1 cellular context compared by ENCODE assay signal in the genomic region with DNA sequence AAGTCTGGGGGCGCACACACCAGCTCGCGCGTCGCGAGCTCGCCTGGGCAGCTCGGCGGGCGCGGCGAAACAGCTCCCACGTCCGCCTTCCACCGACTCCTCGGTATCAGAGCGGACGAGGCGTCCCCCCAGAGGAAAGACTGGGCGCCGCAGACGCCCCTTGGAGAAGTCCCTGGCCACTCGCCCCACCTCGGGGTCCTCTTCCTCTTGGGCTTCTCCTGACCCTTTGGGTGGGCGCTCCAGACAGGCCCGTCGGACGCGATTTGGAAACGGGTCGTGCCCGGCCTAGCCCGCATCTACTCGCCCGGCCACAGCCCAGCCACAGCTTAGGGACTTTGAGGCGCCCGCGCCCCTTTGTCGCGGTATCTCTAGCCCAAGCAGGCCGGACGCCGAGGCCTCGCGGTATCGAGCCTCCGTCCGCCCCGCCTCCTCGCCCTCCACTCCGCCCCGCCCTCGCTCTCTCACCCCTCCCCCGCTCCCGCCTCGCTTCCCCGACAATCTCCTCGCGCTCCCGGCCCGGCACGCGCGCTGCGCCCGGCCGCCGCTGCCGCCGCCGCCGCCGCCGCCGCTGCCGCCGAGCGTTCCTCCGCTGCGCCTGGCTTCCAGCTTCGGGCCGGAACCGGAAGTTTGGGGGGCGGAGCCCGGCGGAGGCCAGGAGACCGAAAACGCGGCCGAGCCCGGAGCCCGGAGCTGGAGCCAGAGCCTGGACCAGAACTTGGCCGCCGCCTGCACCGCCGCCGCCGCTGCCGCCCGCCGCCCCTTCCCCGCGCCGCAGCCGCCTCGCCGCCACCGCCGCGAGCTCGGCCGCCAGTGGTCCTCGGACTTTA.
TF ChIP-seq lines count a peak whose summit lies in the region.

No MANE protein-coding gene starts in this region.

TF ChIP-seq in HEK293, 187 proteins besides CTCF, POLR2A, EP300 and RAD21 (continued from another document):
- TF ChIP-seq, protein P1, sequence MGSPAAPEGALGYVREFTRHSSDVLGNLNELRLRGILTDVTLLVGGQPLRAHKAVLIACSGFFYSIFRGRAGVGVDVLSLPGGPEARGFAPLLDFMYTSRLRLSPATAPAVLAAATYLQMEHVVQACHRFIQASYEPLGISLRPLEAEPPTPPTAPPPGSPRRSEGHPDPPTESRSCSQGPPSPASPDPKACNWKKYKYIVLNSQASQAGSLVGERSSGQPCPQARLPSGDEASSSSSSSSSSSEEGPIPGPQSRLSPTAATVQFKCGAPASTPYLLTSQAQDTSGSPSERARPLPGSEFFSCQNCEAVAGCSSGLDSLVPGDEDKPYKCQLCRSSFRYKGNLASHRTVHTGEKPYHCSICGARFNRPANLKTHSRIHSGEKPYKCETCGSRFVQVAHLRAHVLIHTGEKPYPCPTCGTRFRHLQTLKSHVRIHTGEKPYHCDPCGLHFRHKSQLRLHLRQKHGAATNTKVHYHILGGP (tag by site-specific recombination; IDR thresholded peaks at IDR 0.05), result no peak
- TF ChIP-seq ZNF677 (tag by site-specific recombination; IDR thresholded peaks at IDR 0.05), result 0 out of 2 replicates have a peak, but pooled peaks have one; percentile 26
- peak; percentile 47 for TF ChIP-seq SP3 (tag by site-specific recombination; IDR thresholded peaks at IDR 0.05)
- no peak for TF ChIP-seq SETDB1 (IDR thresholded peaks at IDR 0.05; ENCODE audit: insufficient read length, low read length)
- TF ChIP-seq KLF16 (tag by site-specific recombination; IDR thresholded peaks at IDR 0.05), result no peak
- peak; percentile 13; the same call in 1 of the 2 replicates for TF ChIP-seq ZSCAN30 (tag by site-specific recombination; IDR thresholded peaks at IDR 0.05)
- TF ChIP-seq ZNF221 (tag by site-specific recombination; IDR thresholded peaks at IDR 0.05; ENCODE audit: borderline replicate concordance), result no peak
